Comparison of ENCODE assay signal across 10 cellular contexts in genomic region chr6:37624121-37624520, GRCh38.
DNase-seq lines count a peak whose midpoint lies in the region; FAIRE-seq lines count a peak whose summit lies in the region.
"Had no signal": no experiment of that assay in that cellular context is flagged by ENCODE, and none has a peak within 500 bp of the region (broad histone marks: within the 10 kb centered on the region; RNA-seq: fewer than 3 reads in every experiment).

No MANE protein-coding gene starts in this region.

- H3K4me3 Mint-ChIP-seq in activated T-helper 1 cell treated with anti-CD3 and anti-CD28 coated beads, Interleukin-12 subunit alpha, Interleukin-12 subunit beta, Interleukin-2, Interleukin-4 antibody, amounts not matched to agents 30 ng/mL and 10 ng/mL and 1 ng/mL, durations not matched to agents 14 hours and 24 hours and 36 hours, result no peak overlapping the region
- H3K4me3 Mint-ChIP-seq: activated T-cell treated with anti-CD3 and anti-CD28 coated beads, Interleukin-2, amount 50 U/mL, for 24 hours had no signal

- no peak for FAIRE-seq in RCC 7860 (lab: Jason Lieb, UNC)

- H3K36me3 Mint-ChIP-seq in activated T-helper 1 cell treated with anti-CD3 and anti-CD28 coated beads, Interleukin-12 subunit alpha, Interleukin-12 subunit beta, Interleukin-2, Interleukin-4 antibody, amounts not matched to agents 30 ng/mL and 10 ng/mL and 1 ng/mL, durations not matched to agents 14 hours and 24 hours and 36 hours (ENCODE audit: low read depth), result no peaks in the 10 kb centered on the region
- H3K36me3 Mint-ChIP-seq: CD4-positive, CD25-positive, alpha-beta regulatory T cell had no signal

- H3K27me3 Mint-ChIP-seq in activated T-helper 1 cell treated with anti-CD3 and anti-CD28 coated beads, Interleukin-12 subunit alpha, Interleukin-12 subunit beta, Interleukin-2, Interleukin-4 antibody, amounts not matched to agents 30 ng/mL and 10 ng/mL and 1 ng/mL, durations not matched to agents 14 hours and 24 hours and 36 hours (ENCODE audit: insufficient read depth), result peaks cover 21% of the 10 kb centered on the region
- H3K27me3 Mint-ChIP-seq: CD4-positive, CD25-positive, alpha-beta regulatory T cell had no signal

- H3K4me1 Mint-ChIP-seq in activated T-helper 1 cell treated with anti-CD3 and anti-CD28 coated beads, Interleukin-12 subunit alpha, Interleukin-12 subunit beta, Interleukin-2, Interleukin-4 antibody, amounts not matched to agents 30 ng/mL and 10 ng/mL and 1 ng/mL, durations not matched to agents 14 hours and 24 hours and 36 hours (ENCODE audit: low read depth), result peaks cover 18% of the 10 kb centered on the region

- intact Hi-C loops in activated T-helper 1 cell treated with anti-CD3 and anti-CD28 coated beads, Interleukin-12 subunit alpha, Interleukin-12 subunit beta, Interleukin-2, Interleukin-4 antibody, amounts not matched to agents 30 ng/mL and 10 ng/mL and 1 ng/mL, durations not matched to agents 14 hours and 24 hours and 36 hours (cut with micrococcal nuclease), result no loop called here

- DNase-seq in DMS 273 treated with DMSO at 0.1 percent for 48 hours (lab: John Stamatoyannopoulos, UW), result peak; percentile 9
- DNase-seq in NCI-H1092 treated with DMSO at 0.1 percent for 48 hours (lab: John Stamatoyannopoulos, UW), result peak; percentile 18
- peak; percentile 11 for DNase-seq in RCC 7860 (ENCODE audit: low spot score)
- DNase-seq in kidney tubule cell (ENCODE audit: low spot score), result peak; percentile 71
- DNase-seq in activated T-helper 1 cell treated with anti-CD3 and anti-CD28 coated beads, Interleukin-12 subunit alpha, Interleukin-12 subunit beta, Interleukin-2, Interleukin-4 antibody, amounts not matched to agents 30 ng/mL and 10 ng/mL and 1 ng/mL, durations not matched to agents 14 hours and 24 hours and 36 hours (ENCODE audit: low spot score), result no peak
- DNase-seq in SKM-1 (lab: John Stamatoyannopoulos, UW; ENCODE audit: unreplicated experiment), result no peak
- DNase-seq in NCI-H1930 (lab: John Stamatoyannopoulos, UW), result no peak
- DNase-seq in hepatic stellate cell (ENCODE audit: low spot score), result no peak
- DNase-seq: CD4-positive, CD25-positive, alpha-beta regulatory T cell had no signal

- no peak overlapping the region for H3K27ac Mint-ChIP-seq in activated T-helper 1 cell treated with anti-CD3 and anti-CD28 coated beads, Interleukin-12 subunit alpha, Interleukin-12 subunit beta, Interleukin-2, Interleukin-4 antibody, amounts not matched to agents 30 ng/mL and 10 ng/mL and 1 ng/mL, durations not matched to agents 14 hours and 24 hours and 36 hours
- H3K27ac Mint-ChIP-seq: activated T-cell treated with anti-CD3 and anti-CD28 coated beads, Interleukin-2, amount 50 U/mL, for 24 hours had no signal

- no peaks in the 10 kb centered on the region for H3K9me3 Mint-ChIP-seq in activated T-helper 1 cell treated with anti-CD3 and anti-CD28 coated beads, Interleukin-12 subunit alpha, Interleukin-12 subunit beta, Interleukin-2, Interleukin-4 antibody, amounts not matched to agents 30 ng/mL and 10 ng/mL and 1 ng/mL, durations not matched to agents 14 hours and 24 hours and 36 hours
- H3K9me3 Mint-ChIP-seq: activated T-cell treated with anti-CD3 and anti-CD28 coated beads, Interleukin-2, amount 50 U/mL, for 24 hours; CD4-positive, CD25-positive, alpha-beta regulatory T cell had no signal

Comparison
In these comparisons a context has a peak if more than half of its experiments do, and no peak if none do; other contexts are left out.
1. DNase-seq: peak in DMS 273 treated with DMSO at 0.1 percent for 48 hours (single experiment), NCI-H1092 treated with DMSO at 0.1 percent for 48 hours (single experiment), RCC 7860 (single experiment) and kidney tubule cell (single experiment); none in activated T-helper 1 cell treated with anti-CD3 and anti-CD28 coated beads, Interleukin-12 subunit alpha, Interleukin-12 subunit beta, Interleukin-2, Interleukin-4 antibody, amounts not matched to agents 30 ng/mL and 10 ng/mL and 1 ng/mL, durations not matched to agents 14 hours and 24 hours and 36 hours (single experiment), SKM-1 (single experiment), NCI-H1930 (0 of 2) and hepatic stellate cell (single experiment).